ENCODE assay signal across 15 cellular contexts in the genomic region with DNA sequence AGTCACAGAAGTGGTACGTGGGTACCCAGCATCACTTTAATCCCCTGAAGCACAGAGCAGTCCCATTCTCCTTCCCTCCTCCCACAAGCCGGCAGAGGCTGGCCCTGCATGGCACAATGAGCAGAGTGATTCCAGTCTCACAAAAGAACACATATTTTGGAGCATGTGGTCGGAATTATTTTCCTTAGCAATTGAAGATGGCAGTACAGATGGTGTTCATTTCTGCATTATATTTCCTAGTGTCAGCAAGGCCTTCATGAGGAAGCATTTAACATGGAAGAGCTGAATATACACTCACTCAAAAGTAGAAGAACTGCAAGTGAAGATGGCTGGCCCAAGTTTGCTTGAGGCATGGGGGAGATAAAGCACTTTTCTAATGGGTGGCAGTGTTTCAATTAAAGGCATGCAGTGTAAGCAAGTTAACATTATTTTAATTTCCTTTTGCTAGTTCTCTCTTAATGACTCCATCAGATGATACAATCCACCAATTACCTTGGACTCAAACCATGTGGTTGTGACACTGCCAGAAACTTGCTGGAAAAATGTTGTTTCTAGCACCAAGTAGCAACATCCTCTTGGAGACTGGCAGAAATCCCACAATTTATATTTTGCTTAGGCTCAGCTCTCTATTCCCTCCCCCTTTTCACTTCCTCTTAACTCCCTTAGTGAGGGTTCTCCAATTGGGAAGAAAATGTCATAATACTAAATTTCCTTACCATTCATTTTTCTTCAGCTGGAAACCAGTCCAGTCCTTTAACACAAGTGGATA.
DNase-seq lines count a peak whose midpoint lies in the region; ATAC-seq and TF ChIP-seq lines count a peak whose summit lies in the region.
"Had no signal": no experiment of that assay in that cellular context is flagged by ENCODE, and none has a peak within 500 bp of the region (broad histone marks: within the 10 kb centered on the region; RNA-seq: fewer than 3 reads in every experiment).

No MANE protein-coding gene starts in this region.

- no peak overlapping the region for H3K4me3 ChIP-seq in right atrium auricular region
- no peak overlapping the region for H3K4me3 ChIP-seq in transverse colon
- H3K4me3 ChIP-seq: upper lobe of right lung had no signal

- no peak for TF ChIP-seq POLR2A in transverse colon (IDR thresholded peaks at IDR 0.05)

- TF ChIP-seq EP300 in transverse colon (IDR thresholded peaks at IDR 0.05; ENCODE audit: low read depth), result no peak

- H3K27me3 ChIP-seq in right atrium auricular region, result no peaks in the 10 kb centered on the region
- no peaks in the 10 kb centered on the region for H3K27me3 ChIP-seq in transverse colon
- H3K27me3 ChIP-seq: upper lobe of right lung had no signal

- H3K4me1 ChIP-seq in right atrium auricular region (peaks cover 0 to 18% of the 10 kb centered on the region in 2 donors), transverse colon (peaks cover 0 to 38% (median 17%) of the 10 kb centered on the region in 4 donors)
- H3K4me1 ChIP-seq: upper lobe of right lung had no signal

- no peak for TF ChIP-seq CTCF in right atrium auricular region (IDR thresholded peaks at IDR 0.05)
- no peak for TF ChIP-seq CTCF in transverse colon (IDR thresholded peaks at IDR 0.05)

- H3K27ac ChIP-seq in right atrium auricular region, result no peak overlapping the region
- H3K27ac ChIP-seq in transverse colon, result peak overlapping the region; percentile 20 to 50 (median 28)
- H3K27ac ChIP-seq: upper lobe of right lung had no signal

- in situ Hi-C loops in transverse colon (cut with MboI; ENCODE audit: low pct_ligation_motif_present in 1 of 4, low pct_unique_long_range_greater_than_20kb in 1 of 4, low sequenced_read_pairs in 3 of 4), result no loop called here

- DNase-seq in Right ventricle myocardium inferior (ENCODE audit: missing footprints), result no peak
- DNase-seq in right atrium auricular region (ENCODE audit: low spot score), result no peak
- peak; percentile 40 for DNase-seq in amniotic epithelial cell (ENCODE audit: low read depth)
- DNase-seq in foreskin melanocyte, result peak; percentile 41
- no peak for DNase-seq in transverse colon
- no peak for DNase-seq in activated effector memory CD4-positive, alpha-beta T cell treated with Interleukin-2 at 50 U/mL for 16 hours
- DNase-seq in stimulated activated naive CD8-positive, alpha-beta T cell treated with anti-CD3 and anti-CD28 coated beads, Interleukin-15, Interleukin-2, amounts not matched to agents 100 U/mL and 50 U/mL, for 24 hours, result no peak
- DNase-seq: activated T-cell treated with anti-CD3 and anti-CD28 coated beads, Interleukin-2, amount 50 U/mL, for 48 hours; DMS53; mesendoderm; NCI-H1417; nucleus accumbens; T-helper 2 cell; upper lobe of right lung had no signal

- ATAC-seq in Right ventricle myocardium inferior (peak; percentile 28), GM21515 (IDR thresholded peaks at IDR 0.05; ENCODE audit: unreplicated experiment) (no peak)
- no peak for ATAC-seq in stimulated activated naive CD8-positive, alpha-beta T cell treated with anti-CD3 and anti-CD28 coated beads, Interleukin-15, Interleukin-2, amounts not matched to agents 100 U/mL and 50 U/mL, for 24 hours
- ATAC-seq: upper lobe of right lung had no signal

- intact Hi-C loops in Right ventricle myocardium inferior (cut with DNase I) (no loop called here), transverse colon (cut with DNase I; ENCODE audit: low total_unique reads) (no loop called here)

- no peaks in the 10 kb centered on the region for H3K9me3 ChIP-seq in right atrium auricular region
- H3K9me3 ChIP-seq in transverse colon, result no peaks in the 10 kb centered on the region
- H3K9me3 ChIP-seq: upper lobe of right lung had no signal

- H3K36me3 ChIP-seq in right atrium auricular region (no peaks in the 10 kb centered on the region), transverse colon (no peaks in the 10 kb centered on the region)

- WGBS in transverse colon (ENCODE audit: low coverage in 1 of 2), 2 donors, result 86 to 100% methylated on average over 1 to 3 of the region's 3 CpGs

Comparison
In these comparisons a context has a peak if more than half of its experiments do, and no peak if none do; other contexts are left out.
1. DNase-seq: peak in amniotic epithelial cell (single experiment) and foreskin melanocyte (single experiment); none in Right ventricle myocardium inferior (single experiment), right atrium auricular region (single experiment), transverse colon (single experiment), activated effector memory CD4-positive, alpha-beta T cell treated with Interleukin-2 at 50 U/mL for 16 hours (single experiment) and stimulated activated naive CD8-positive, alpha-beta T cell treated with anti-CD3 and anti-CD28 coated beads, Interleukin-15, Interleukin-2, amounts not matched to agents 100 U/mL and 50 U/mL, for 24 hours (single experiment).
2. H3K27ac ChIP-seq: peak in transverse colon (4 of 4); none in right atrium auricular region (0 of 2).